In the genomic region with DNA sequence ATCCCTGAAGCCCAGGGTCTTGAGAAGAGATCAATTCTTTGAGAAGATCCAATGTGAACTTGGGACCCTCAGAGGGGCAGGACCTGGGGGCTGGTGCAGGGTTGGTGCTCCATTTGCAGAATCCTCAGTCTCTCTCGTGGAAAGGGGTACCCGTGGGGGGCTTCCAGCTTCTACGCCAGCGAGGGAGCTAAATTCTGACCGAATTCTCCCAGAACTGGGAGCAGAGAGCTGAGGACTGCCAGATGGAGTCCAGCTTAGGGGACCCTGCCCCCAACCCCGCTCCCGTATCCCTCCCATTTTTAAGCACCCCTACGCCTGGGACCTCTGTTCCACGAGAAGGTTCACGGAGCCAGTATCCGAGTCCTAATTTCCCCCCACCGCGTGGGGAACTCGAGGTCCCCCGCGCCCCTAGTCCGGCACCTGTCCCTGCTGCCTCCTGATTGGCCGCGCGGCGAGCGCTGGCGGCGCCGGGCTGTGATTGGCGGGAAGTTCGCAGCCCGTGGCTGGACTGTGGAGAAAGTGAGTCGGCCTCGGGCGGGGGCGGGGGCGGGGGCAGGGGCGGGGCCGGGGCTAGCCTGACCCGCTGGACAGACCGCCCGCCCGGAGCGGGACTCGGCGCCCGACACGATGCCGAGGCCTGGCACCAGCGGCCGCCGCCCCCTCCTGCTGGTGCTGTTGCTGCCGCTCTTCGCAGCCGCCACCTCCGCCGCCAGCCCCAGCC, we compare ENCODE assay signal across 8 cellular contexts. TPM values are rescaled to one million over a fixed set of nuclear protein-coding genes. Genes with fewer than 3 reads are reported as not detected.
A peak's percentile ranks its signal among the peaks of the same experiment; 100 is the strongest.
DNase-seq lines count a peak whose midpoint lies in the region; ATAC-seq and TF ChIP-seq lines count a peak whose summit lies in the region.

No MANE protein-coding gene starts in this region.

- H3K27me3 ChIP-seq in BE2C (peaks cover 40% of the 10 kb centered on the region), HUES64 (ENCODE audit: insufficient read depth, low read length) (peaks cover 53% of the 10 kb centered on the region), lower lobe of right lung (ENCODE audit: low read depth) (peaks cover 58% of the 10 kb centered on the region)

- no peak for TF ChIP-seq CTCF in BE2C (IDR thresholded peaks at IDR 0.05; ENCODE audit: low read depth, low read length)
- no peak for TF ChIP-seq CTCF in MCF 10A (IDR thresholded peaks at IDR 0.05; ENCODE audit: unreplicated experiment)
- no peak for TF ChIP-seq CTCF in lower lobe of right lung (IDR thresholded peaks at IDR 0.05)

- H3K4me1 Mint-ChIP-seq in MCF 10A (ENCODE audit: insufficient read depth, unreplicated experiment): peaks cover 33% of the 10 kb centered on the region

- POLR2A ChIA-PET in MCF 10A (lab: Yijun Ruan, JAX): interaction anchor here (0.6 to 2.1 kb wide), 3 partner anchors 9 to 176 kb away, joined by 3 to 6 read pairs (median 3); no protein-coding TSS in a partner anchor

- peak; percentile 56 for DNase-seq in BE2C
- peak; percentile 58 for DNase-seq in MCF 10A (ENCODE audit: unreplicated experiment)
- peak; percentile 77 for DNase-seq in lower lobe of right lung
- no peak for DNase-seq in NCI-H2029 (lab: John Stamatoyannopoulos, UW)

- H3K4me1 ChIP-seq in BE2C (peaks cover 22% of the 10 kb centered on the region), HUES64 (ENCODE audit: insufficient read depth, low read length) (peaks cover 21% of the 10 kb centered on the region), lower lobe of right lung (peaks cover 49% of the 10 kb centered on the region)

- BruUV-seq in MCF 10A (replicated peaks; lab: Mats Ljungman, UMichigan): no TSS peak

- no peaks in the 10 kb centered on the region for H3K36me3 ChIP-seq in BE2C
- H3K36me3 ChIP-seq in HUES64 (ENCODE audit: insufficient read depth, low read length): no peaks in the 10 kb centered on the region
- no peaks in the 10 kb centered on the region for H3K36me3 ChIP-seq in lower lobe of right lung

- CTCF ChIA-PET in MCF 10A (lab: Yijun Ruan, JAX): interaction anchor here (0.6 to 0.8 kb wide), 3 partner anchors 38 to 60 kb away, joined by 3 to 4 read pairs (median 4); no protein-coding TSS in a partner anchor

- ATAC-seq in lower lobe of right lung (peak; percentile 60 to 61), HG02973 (IDR thresholded peaks at IDR 0.05; ENCODE audit: unreplicated experiment) (no peak), GM19452 (IDR thresholded peaks at IDR 0.05; ENCODE audit: unreplicated experiment) (no peak), GM19397 (IDR thresholded peaks at IDR 0.05; ENCODE audit: unreplicated experiment) (no peak)

- no peaks in the 10 kb centered on the region for H3K9me3 Mint-ChIP-seq in MCF 10A (ENCODE audit: unreplicated experiment)

- no peak overlapping the region for H3K9ac ChIP-seq in HUES64 (ENCODE audit: low read depth, low read length)

- no peaks in the 10 kb centered on the region for H3K36me3 Mint-ChIP-seq in MCF 10A (ENCODE audit: insufficient read depth, unreplicated experiment)

- WGBS in HUES64: 10% methylated on average over 53 of the region's 53 CpGs

- intact Hi-C loops in MCF 10A (cut with micrococcal nuclease): no loop called here
- intact Hi-C loops in lower lobe of right lung (cut with DNase I): no loop called here

- H3K27ac ChIP-seq in HUES64 (ENCODE audit: low read depth, low read length) (no peak overlapping the region), lower lobe of right lung (no peak overlapping the region)

- H3K27ac Mint-ChIP-seq in MCF 10A (ENCODE audit: low read depth, unreplicated experiment): no peak overlapping the region

- H3K9me3 ChIP-seq in BE2C: no peaks in the 10 kb centered on the region
- H3K9me3 ChIP-seq in HUES64 (ENCODE audit: insufficient read depth, low read depth, low read length): no peaks in the 10 kb centered on the region
- H3K9me3 ChIP-seq in lower lobe of right lung: no peaks in the 10 kb centered on the region

- H3K27me3 Mint-ChIP-seq in MCF 10A (ENCODE audit: insufficient read depth, unreplicated experiment): no peaks in the 10 kb centered on the region

- H3K4me3 Mint-ChIP-seq in MCF 10A (ENCODE audit: unreplicated experiment): peak overlapping the region; percentile 38

- H3K4me3 ChIP-seq in BE2C (ENCODE audit: low read depth, low read length) (no peak overlapping the region), HUES64 (ENCODE audit: low read length) (peak overlapping the region; percentile 73), lower lobe of right lung (peak overlapping the region; percentile 33)

RNA-seq across cellular contexts. Expression of gene LTBP4, which starts 4.4 kb away (rescaled TPM):
- polyA plus RNA-seq in BE2C (2012; ENCODE audit: insufficient read depth, insufficient read length, low read depth): 116 TPM
- polyA plus RNA-seq in HUES64 (2013, experiment 1 of 2): 46.5 TPM
- 64.4 TPM for polyA plus RNA-seq in HUES64 (2013, experiment 2 of 2)
- total RNA-seq in MCF 10A (2022) (76.4 and 103 TPM in 2 replicates), lower lobe of right lung (316 TPM)

RNA-seq across cellular contexts. Expression of gene SHKBP1, which starts 20.1 kb away (rescaled TPM):
- polyA plus RNA-seq in BE2C (2012; ENCODE audit: insufficient read depth, insufficient read length, low read depth): 58.0 TPM
- 48.2 TPM for polyA plus RNA-seq in HUES64 (2013, experiment 1 of 2)
- polyA plus RNA-seq in HUES64 (2013, experiment 2 of 2): 72.7 TPM
- total RNA-seq in MCF 10A (2022): 41.5 and 44.0 TPM in 2 replicates
- total RNA-seq in lower lobe of right lung: 91.2 TPM

Comparison
In these comparisons a context has a peak if more than half of its experiments do, and no peak if none do; other contexts are left out.
1. ATAC-seq: peak in lower lobe of right lung (2 of 2); none in HG02973 (single experiment), GM19452 (single experiment) and GM19397 (single experiment).